In the genomic region with DNA sequence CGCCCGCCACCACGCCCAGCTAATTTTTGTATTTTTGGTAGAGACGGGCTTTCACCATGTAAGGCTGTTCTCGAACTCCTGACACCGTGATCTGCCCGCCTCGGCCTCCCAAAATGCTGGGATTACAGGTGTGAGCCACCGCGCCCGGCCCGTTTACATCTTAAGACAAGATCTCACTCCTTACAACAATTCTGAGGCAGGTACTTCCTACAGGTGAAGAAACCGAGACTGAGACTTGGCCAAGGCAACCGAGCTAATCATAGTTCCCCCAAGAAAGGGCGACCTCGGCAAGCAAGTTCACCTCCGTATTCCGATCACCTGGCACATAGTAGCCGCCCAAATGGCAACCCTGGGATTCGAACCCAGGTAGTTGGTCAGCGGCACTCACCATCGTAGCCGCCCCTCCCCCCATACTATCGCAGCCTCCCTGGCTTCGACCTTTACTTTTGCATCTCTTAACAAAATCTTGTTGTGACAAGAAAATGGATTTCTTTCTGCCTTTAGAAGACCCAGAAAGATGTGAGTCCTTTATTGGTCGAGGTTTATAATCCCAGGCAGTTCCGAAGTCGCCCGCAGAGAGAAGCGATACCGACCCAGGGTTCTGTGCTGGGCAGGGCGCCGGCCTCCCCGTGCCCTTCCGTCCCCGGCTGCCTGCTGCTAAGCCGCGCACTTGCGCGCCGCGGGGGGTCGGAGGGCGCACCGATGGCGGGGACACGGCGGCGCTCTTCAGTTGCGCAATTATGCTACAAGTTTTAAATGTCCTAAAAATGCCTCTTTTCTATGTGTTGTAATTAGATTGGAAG, we compare ENCODE assay signal across 8 cellular contexts. TPM values are rescaled to one million over a fixed set of nuclear protein-coding genes. Genes with fewer than 3 reads are reported as not detected.
DNase-seq lines count a peak whose midpoint lies in the region; ATAC-seq, FAIRE-seq and TF ChIP-seq lines count a peak whose summit lies in the region.

No MANE protein-coding gene starts in this region.

- peak; percentile 62 for DNase-seq in ELF-1 (ENCODE audit: low read depth, low spot score)
- DNase-seq in Peyer's patch: peak in 2 of 3 donors; percentile 54 to 56
- DNase-seq in esophagus muscularis mucosa (ENCODE audit: extremely low spot score): no peak
- peak in 2 of 6 donors; percentile 28 to 31 for DNase-seq in pancreas

- H3K27ac ChIP-seq in Peyer's patch: peak overlapping the region; percentile 66 to 97 (median 92)
- H3K27ac ChIP-seq in esophagus muscularis mucosa (replicated peaks in 1 of 4): peak overlapping the region; percentile 81 to 95 (median 85)
- H3K27ac ChIP-seq in pancreas: peak overlapping the region; percentile 13 to 97 (median 74)

- intact Hi-C loops in esophagus muscularis mucosa (cut with DNase I): no loop called here
- intact Hi-C loops in pancreas (cut with DNase I): no loop called here

- H3K4me3 ChIP-seq in Peyer's patch (peak overlapping the region; percentile 81 to 95 (median 86)), esophagus muscularis mucosa (peak overlapping the region; percentile 69 to 96 (median 82)), pancreas (peak overlapping the region in 3 of 4 donors; percentile 53 to 90 (median 90))

- H3K9me3 ChIP-seq in Peyer's patch (no peaks in the 10 kb centered on the region), esophagus muscularis mucosa (no peaks in the 10 kb centered on the region), pancreas (no peaks in the 10 kb centered on the region)

- no peak for TF ChIP-seq EP300 in esophagus muscularis mucosa (IDR thresholded peaks at IDR 0.05)

- H3K36me3 ChIP-seq in Peyer's patch (peaks cover 0 to 13% (median 0%) of the 10 kb centered on the region in 3 donors), esophagus muscularis mucosa (peaks cover 9 to 16% (median 13%) of the 10 kb centered on the region in 4 donors), pancreas (peaks cover 0 to 7% (median 0%) of the 10 kb centered on the region in 3 donors)

- no peak for ATAC-seq in pancreas
- no peak for ATAC-seq in HG03354 (IDR thresholded peaks at IDR 0.05; ENCODE audit: poor library complexity, severe bottlenecking, unreplicated experiment)
- no peak for ATAC-seq in HG03095 (IDR thresholded peaks at IDR 0.05; ENCODE audit: unreplicated experiment)
- ATAC-seq in SK-N-SH treated with all-trans-retinoic acid at 6 μM for 48 hours: no peak
- ATAC-seq in GM19395 (IDR thresholded peaks at IDR 0.05; ENCODE audit: unreplicated experiment): no peak

- TF ChIP-seq CTCF in Peyer's patch (IDR thresholded peaks at IDR 0.05) (peak in 1 of 6 experiments; percentile 17), esophagus muscularis mucosa (IDR thresholded peaks at IDR 0.05) (no peak), pancreas (IDR thresholded peaks at IDR 0.05) (no peak)

- TF ChIP-seq POLR2A in Peyer's patch (IDR thresholded peaks at IDR 0.05) (no peak), esophagus muscularis mucosa (IDR thresholded peaks at IDR 0.05; ENCODE audit: low read depth) (no peak)

- H3K4me1 ChIP-seq in Peyer's patch (peaks cover 0 to 29% (median 10%) of the 10 kb centered on the region in 4 donors), esophagus muscularis mucosa (peaks cover 27 to 44% (median 39%) of the 10 kb centered on the region in 4 donors), pancreas (peaks cover 15 to 33% (median 20%) of the 10 kb centered on the region in 3 donors)

- WGBS in esophagus muscularis mucosa: 41% methylated on average over 46 of the region's 50 CpGs
- 36 to 44% methylated on average over 50 of the region's 50 CpGs for WGBS in pancreas, 2 donors

- H3K27me3 ChIP-seq in Peyer's patch: no peaks in the 10 kb centered on the region
- no peaks in the 10 kb centered on the region for H3K27me3 ChIP-seq in esophagus muscularis mucosa
- H3K27me3 ChIP-seq in pancreas: no peaks in the 10 kb centered on the region

- FAIRE-seq in pancreas (lab: Jason Lieb, UNC): no peak

TF ChIP-seq in SK-N-SH treated with all-trans-retinoic acid at 6 μM for 48 hours, 23 proteins besides CTCF, POLR2A, EP300 and RAD21 (continues in another document):
- TF ChIP-seq TOX (CRISPR knock-in tag; IDR thresholded peaks at IDR 0.05; ENCODE audit: borderline replicate concordance): no peak
- TF ChIP-seq ZFP3 (CRISPR knock-in tag; IDR thresholded peaks at IDR 0.05): no peak
- TF ChIP-seq ZNF70 (CRISPR knock-in tag; IDR thresholded peaks at IDR 0.05): no peak
- TF ChIP-seq OSR1 (CRISPR knock-in tag; IDR thresholded peaks at IDR 0.05): no peak
- TF ChIP-seq BACH2 (CRISPR knock-in tag; IDR thresholded peaks at IDR 0.05; ENCODE audit: borderline replicate concordance): no peak
- TF ChIP-seq ZNF565 (CRISPR knock-in tag; conservative IDR thresholded peaks at IDR 0.05; ENCODE audit: low read depth): no peak
- no peak for TF ChIP-seq TCF4 (CRISPR knock-in tag; IDR thresholded peaks at IDR 0.05; ENCODE audit: borderline replicate concordance)
- TF ChIP-seq, protein P1, sequence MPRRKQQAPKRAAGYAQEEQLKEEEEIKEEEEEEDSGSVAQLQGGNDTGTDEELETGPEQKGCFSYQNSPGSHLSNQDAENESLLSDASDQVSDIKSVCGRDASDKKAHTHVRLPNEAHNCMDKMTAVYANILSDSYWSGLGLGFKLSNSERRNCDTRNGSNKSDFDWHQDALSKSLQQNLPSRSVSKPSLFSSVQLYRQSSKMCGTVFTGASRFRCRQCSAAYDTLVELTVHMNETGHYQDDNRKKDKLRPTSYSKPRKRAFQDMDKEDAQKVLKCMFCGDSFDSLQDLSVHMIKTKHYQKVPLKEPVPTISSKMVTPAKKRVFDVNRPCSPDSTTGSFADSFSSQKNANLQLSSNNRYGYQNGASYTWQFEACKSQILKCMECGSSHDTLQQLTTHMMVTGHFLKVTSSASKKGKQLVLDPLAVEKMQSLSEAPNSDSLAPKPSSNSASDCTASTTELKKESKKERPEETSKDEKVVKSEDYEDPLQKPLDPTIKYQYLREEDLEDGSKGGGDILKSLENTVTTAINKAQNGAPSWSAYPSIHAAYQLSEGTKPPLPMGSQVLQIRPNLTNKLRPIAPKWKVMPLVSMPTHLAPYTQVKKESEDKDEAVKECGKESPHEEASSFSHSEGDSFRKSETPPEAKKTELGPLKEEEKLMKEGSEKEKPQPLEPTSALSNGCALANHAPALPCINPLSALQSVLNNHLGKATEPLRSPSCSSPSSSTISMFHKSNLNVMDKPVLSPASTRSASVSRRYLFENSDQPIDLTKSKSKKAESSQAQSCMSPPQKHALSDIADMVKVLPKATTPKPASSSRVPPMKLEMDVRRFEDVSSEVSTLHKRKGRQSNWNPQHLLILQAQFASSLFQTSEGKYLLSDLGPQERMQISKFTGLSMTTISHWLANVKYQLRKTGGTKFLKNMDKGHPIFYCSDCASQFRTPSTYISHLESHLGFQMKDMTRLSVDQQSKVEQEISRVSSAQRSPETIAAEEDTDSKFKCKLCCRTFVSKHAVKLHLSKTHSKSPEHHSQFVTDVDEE (CRISPR knock-in tag; IDR thresholded peaks at IDR 0.05): no peak
- TF ChIP-seq, protein P2, sequence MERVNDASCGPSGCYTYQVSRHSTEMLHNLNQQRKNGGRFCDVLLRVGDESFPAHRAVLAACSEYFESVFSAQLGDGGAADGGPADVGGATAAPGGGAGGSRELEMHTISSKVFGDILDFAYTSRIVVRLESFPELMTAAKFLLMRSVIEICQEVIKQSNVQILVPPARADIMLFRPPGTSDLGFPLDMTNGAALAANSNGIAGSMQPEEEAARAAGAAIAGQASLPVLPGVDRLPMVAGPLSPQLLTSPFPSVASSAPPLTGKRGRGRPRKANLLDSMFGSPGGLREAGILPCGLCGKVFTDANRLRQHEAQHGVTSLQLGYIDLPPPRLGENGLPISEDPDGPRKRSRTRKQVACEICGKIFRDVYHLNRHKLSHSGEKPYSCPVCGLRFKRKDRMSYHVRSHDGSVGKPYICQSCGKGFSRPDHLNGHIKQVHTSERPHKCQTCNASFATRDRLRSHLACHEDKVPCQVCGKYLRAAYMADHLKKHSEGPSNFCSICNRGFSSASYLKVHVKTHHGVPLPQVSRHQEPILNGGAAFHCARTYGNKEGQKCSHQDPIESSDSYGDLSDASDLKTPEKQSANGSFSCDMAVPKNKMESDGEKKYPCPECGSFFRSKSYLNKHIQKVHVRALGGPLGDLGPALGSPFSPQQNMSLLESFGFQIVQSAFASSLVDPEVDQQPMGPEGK (CRISPR knock-in tag; IDR thresholded peaks at IDR 0.05; ENCODE audit: borderline replicate concordance): no peak
- TF ChIP-seq ZNF8 (CRISPR knock-in tag; IDR thresholded peaks at IDR 0.05): no peak
- TF ChIP-seq, protein P3, sequence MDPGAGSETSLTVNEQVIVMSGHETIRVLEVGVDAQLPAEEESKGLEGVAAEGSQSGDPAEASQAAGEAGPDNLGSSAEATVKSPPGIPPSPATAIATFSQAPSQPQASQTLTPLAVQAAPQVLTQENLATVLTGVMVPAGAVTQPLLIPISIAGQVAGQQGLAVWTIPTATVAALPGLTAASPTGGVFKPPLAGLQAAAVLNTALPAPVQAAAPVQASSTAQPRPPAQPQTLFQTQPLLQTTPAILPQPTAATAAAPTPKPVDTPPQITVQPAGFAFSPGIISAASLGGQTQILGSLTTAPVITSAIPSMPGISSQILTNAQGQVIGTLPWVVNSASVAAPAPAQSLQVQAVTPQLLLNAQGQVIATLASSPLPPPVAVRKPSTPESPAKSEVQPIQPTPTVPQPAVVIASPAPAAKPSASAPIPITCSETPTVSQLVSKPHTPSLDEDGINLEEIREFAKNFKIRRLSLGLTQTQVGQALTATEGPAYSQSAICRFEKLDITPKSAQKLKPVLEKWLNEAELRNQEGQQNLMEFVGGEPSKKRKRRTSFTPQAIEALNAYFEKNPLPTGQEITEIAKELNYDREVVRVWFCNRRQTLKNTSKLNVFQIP (CRISPR knock-in tag; IDR thresholded peaks at IDR 0.05; ENCODE audit: borderline replicate concordance, low read depth): no peak
- TF ChIP-seq CSDC2 (CRISPR knock-in tag; IDR thresholded peaks at IDR 0.05): no peak
- TF ChIP-seq SNAI2 (CRISPR knock-in tag; IDR thresholded peaks at IDR 0.05): no peak

RNA-seq across cellular contexts. Expression of a gene that starts 1.1 kb away (rescaled TPM):
- total RNA-seq in Peyer's patch (10 to 100 TPM; 11.6 to 81.4 (median 63.8) TPM), esophagus muscularis mucosa (10 to 100 TPM; 15.7 to 23.7 (median 21.0) TPM), pancreas (10 to 100 TPM; 13.7 to 23.0 (median 15.7) TPM)
- 1 to 10 TPM; 5.3 to 7.2 TPM for polyA plus RNA-seq in pancreas

RNA-seq across cellular contexts. Expression of a gene that starts 59.4 kb away (rescaled TPM):
- total RNA-seq in Peyer's patch: 10 to 100 TPM; 11.6 to 22.6 (median 18.4) TPM
- total RNA-seq in esophagus muscularis mucosa: 10 to 100 TPM; 13.5 to 17.4 (median 16.2) TPM
- total RNA-seq in pancreas: 10 to 100 TPM in 4 of 6 donors, 1 to 10 TPM in 2; 8.4 to 12.4 (median 11.9) TPM
- polyA plus RNA-seq in pancreas: 1 to 10 TPM; 5.2 to 5.3 TPM
